ENCODE assay signal across 10 cellular contexts in genomic region chr12:119179335-119180021, GRCh38. TPM values are rescaled to one million over a fixed set of nuclear protein-coding genes. Genes with fewer than 3 reads are reported as not detected.
DNase-seq lines count a peak whose midpoint lies in the region; ATAC-seq and TF ChIP-seq lines count a peak whose summit lies in the region.
"Had no signal": no experiment of that assay in that cellular context is flagged by ENCODE, and none has a peak within 500 bp of the region (broad histone marks: within the 10 kb centered on the region; RNA-seq: fewer than 3 reads in every experiment).

No MANE protein-coding gene starts in this region.

- TF ChIP-seq CTCF in VCaP (conservative IDR thresholded peaks at IDR 0.05): no peak
- no peak for TF ChIP-seq CTCF in sigmoid colon (IDR thresholded peaks at IDR 0.05)

- TF ChIP-seq POLR2A in sigmoid colon (IDR thresholded peaks at IDR 0.05): no peak

- intact Hi-C loops in left ventricle myocardium superior (cut with micrococcal nuclease): no loop called here
- intact Hi-C loops in sigmoid colon (cut with DNase I): loop anchor here (2.0 to 10.0 kb wide), 5 partner anchors 147 to 1115 kb away; partner anchors contain the start of genes RNU4-1, RNU4-2 and SUDS3

- H3K27ac ChIP-seq in VCaP (peak overlapping the region; percentile 52; the same call in 1 of the 2 replicates), sigmoid colon (peak overlapping the region; percentile 91 to 99 (median 96))

- no peaks in the 10 kb centered on the region for H3K36me3 ChIP-seq in sigmoid colon

- WGBS in sigmoid colon, 2 donors: 49 to 53% methylated on average over 18 of the region's 18 CpGs

- H3K4me1 ChIP-seq in sigmoid colon: peaks cover 0 to 34% (median 21%) of the 10 kb centered on the region in 4 donors

- ATAC-seq in left ventricle myocardium superior: peak; percentile 24
- ATAC-seq in GM18907 (IDR thresholded peaks at IDR 0.05; ENCODE audit: unreplicated experiment): no peak

- no peak for TF ChIP-seq EP300 in sigmoid colon (IDR thresholded peaks at IDR 0.05)

- peak; percentile 26 for DNase-seq in GM04503 (ENCODE audit: low read depth)
- DNase-seq in left ventricle myocardium superior: peak; percentile 41
- peak; percentile 76 for DNase-seq in sigmoid colon
- DNase-seq in NCI-H2196 treated with DMSO at 0.1 percent for 48 hours (lab: John Stamatoyannopoulos, UW; ENCODE audit: unreplicated experiment): no peak
- DNase-seq in NCI-H82 (lab: John Stamatoyannopoulos, UW): no peak
- DNase-seq in NCI-H2081 (lab: John Stamatoyannopoulos, UW): no peak
- DNase-seq: Karpas-422 had no signal

- H3K27me3 ChIP-seq in sigmoid colon: no peaks in the 10 kb centered on the region

- no peaks in the 10 kb centered on the region for H3K9me3 ChIP-seq in sigmoid colon
- H3K9me3 ChIP-seq: mucosa of descending colon had no signal

- H3K4me3 ChIP-seq in sigmoid colon: peak overlapping the region; percentile 58 to 86 (median 76)
- H3K4me3 ChIP-seq: mucosa of descending colon had no signal

RNA-seq across cellular contexts. Expression of gene HSPB8, which starts 0.7 kb away (rescaled TPM):
- total RNA-seq in left ventricle myocardium superior: 504 TPM
- total RNA-seq in sigmoid colon: 100 to 1,000 TPM; 311 to 485 (median 436) TPM
- 10 to 100 TPM in 2 of 3 donors, 1 to 10 TPM in 1; 2.1 to 20.9 (median 18.0) TPM for polyA plus RNA-seq in sigmoid colon

Comparison
In these comparisons a context has a peak if more than half of its experiments do, and no peak if none do; other contexts are left out.
1. DNase-seq: peak in GM04503 (single experiment), left ventricle myocardium superior (single experiment) and sigmoid colon (single experiment); none in NCI-H2196 treated with DMSO at 0.1 percent for 48 hours (single experiment), NCI-H82 (single experiment) and NCI-H2081 (0 of 2).